In the genomic region with DNA sequence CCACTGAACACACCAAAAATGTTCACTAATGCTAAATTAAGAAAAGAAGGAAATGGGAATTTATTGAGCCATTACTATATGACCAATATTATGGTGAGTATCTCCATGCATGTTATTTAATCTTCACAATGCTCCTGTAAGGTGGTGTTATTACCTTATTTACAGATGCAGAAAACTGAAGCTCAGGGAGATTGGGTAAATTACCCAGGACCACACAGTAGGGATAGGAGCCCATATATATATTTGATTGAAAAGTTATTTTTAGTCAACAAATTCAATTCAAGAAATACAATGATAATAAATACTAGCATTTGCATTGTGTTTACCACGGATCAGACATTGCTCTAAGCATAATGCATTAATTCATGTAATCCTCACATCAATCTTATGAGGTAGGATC, we compare ENCODE assay signal across 16 cellular contexts.
DNase-seq lines count a peak whose midpoint lies in the region; ATAC-seq and TF ChIP-seq lines count a peak whose summit lies in the region.
"Had no signal": no experiment of that assay in that cellular context is flagged by ENCODE, and none has a peak within 500 bp of the region (broad histone marks: within the 10 kb centered on the region; RNA-seq: fewer than 3 reads in every experiment).

No MANE protein-coding gene starts in this region.

- H3K27ac ChIP-seq in SK-N-SH (ENCODE audit: low read depth in 2 of 2, low read length in 1 of 2) = peak overlapping the region in 1 of 2 experiments; percentile 96; a peak in 2 of 4 replicates
- peak overlapping the region; percentile 91 for H3K27ac ChIP-seq in PC-3 (ENCODE audit: low read length)
- peak overlapping the region; percentile 89 for H3K27ac ChIP-seq in mammary epithelial cell (ENCODE audit: insufficient read depth, low read depth, low read length)
- peak overlapping the region; percentile 42 for H3K27ac ChIP-seq in trophoblast cell (ENCODE audit: low read depth, low read length)
- H3K27ac ChIP-seq: 22Rv1, C4-2B had no signal

- no peak for ATAC-seq in SK-N-SH treated with all-trans-retinoic acid at 6 μM for 48 hours
- no peak for ATAC-seq in PC-3
- ATAC-seq: A549, HepG2 had no signal

- H3K9me3 Mint-ChIP-seq in activated T-helper 2 cell treated with anti-CD3 and anti-CD28 coated beads, Interferon-gamma antibody, Interleukin-2, Interleukin-4, amounts not matched to agents 10 μg/mL and 5 μg/mL and 100 μg/mL, durations not matched to agents 14 hours and 24 hours and 36 hours = no peaks in the 10 kb centered on the region
- H3K9me3 Mint-ChIP-seq: CD4-positive, alpha-beta T cell had no signal

- no peak overlapping the region for H3K4me3 Mint-ChIP-seq in activated T-helper 2 cell treated with anti-CD3 and anti-CD28 coated beads, Interferon-gamma antibody, Interleukin-2, Interleukin-4, amounts not matched to agents 10 μg/mL and 5 μg/mL and 100 μg/mL, durations not matched to agents 14 hours and 24 hours and 36 hours (ENCODE audit: low read depth)
- H3K4me3 Mint-ChIP-seq: CD4-positive, alpha-beta T cell had no signal

- dilution Hi-C loops in mammary epithelial cell (cut with HindIII; ENCODE audit: low sequenced_read_pairs) = loop anchor here (5.0 kb wide), 1 partner anchor 321 kb away; no protein-coding TSS in a partner anchor

- H3K18ac ChIP-seq in trophoblast cell (ENCODE audit: low read length) = no peak overlapping the region

- H4K91ac ChIP-seq in trophoblast cell (ENCODE audit: low read depth, low read length) = peak overlapping the region; percentile 0

- no peak overlapping the region for H2BK12ac ChIP-seq in trophoblast cell (ENCODE audit: low read length)

- H3K9me2 ChIP-seq in SK-N-SH (no peaks in the 10 kb centered on the region), PC-3 (replicated peaks; ENCODE audit: low read length) (no peaks in the 10 kb centered on the region)

- intact Hi-C loops in PC-3 (cut with micrococcal nuclease) (no loop called here), mammary epithelial cell (cut with micrococcal nuclease) (no loop called here)
- intact Hi-C loops in activated T-helper 2 cell treated with anti-CD3 and anti-CD28 coated beads, Interferon-gamma antibody, Interleukin-2, Interleukin-4, amounts not matched to agents 10 μg/mL and 5 μg/mL and 100 μg/mL, durations not matched to agents 14 hours and 24 hours and 36 hours (cut with micrococcal nuclease) = no loop called here

- POLR2A ChIA-PET in SK-N-SH (lab: Yijun Ruan, JAX) = no interaction called here
- POLR2A ChIA-PET in PC-3 (lab: Charles Lee; ENCODE audit: unreplicated experiment) = no interaction called here

- TF ChIP-seq EP300 in SK-N-SH (IDR thresholded peaks at IDR 0.05; ENCODE audit: borderline replicate concordance in 1 of 2, low read depth in 1 of 2, low read length in 1 of 2) = no peak

- no peaks in the 10 kb centered on the region for H3K27me3 ChIP-seq in SK-N-SH (ENCODE audit: insufficient read depth)
- H3K27me3 ChIP-seq in PC-3 (ENCODE audit: low read length) = no peaks in the 10 kb centered on the region
- H3K27me3 ChIP-seq in mammary epithelial cell (ENCODE audit: insufficient read depth, low read length) = no peaks in the 10 kb centered on the region
- H3K27me3 ChIP-seq in trophoblast cell (ENCODE audit: insufficient read depth, low read length) = no peaks in the 10 kb centered on the region

- H3K4me3 ChIP-seq in SK-N-SH (ENCODE audit: low read depth in 2 of 2, low read length in 1 of 2) (no peak overlapping the region), PC-3 (ENCODE audit: low read length) (no peak overlapping the region), mammary epithelial cell (replicated peaks in 1 of 3; ENCODE audit: insufficient read depth in 1 of 3, low read depth in 2 of 3, low read length in 3 of 3) (no peak overlapping the region), trophoblast cell (ENCODE audit: low read depth, low read length) (no peak overlapping the region)
- H3K4me3 ChIP-seq: A549, GM23248, HAP-1 had no signal

- no peak overlapping the region for H2BK5ac ChIP-seq in trophoblast cell (ENCODE audit: low read depth, low read length, poor library complexity)

- H2AFZ ChIP-seq in SK-N-SH (ENCODE audit: low read depth) (no peak overlapping the region), PC-3 (ENCODE audit: low read length) (no peak overlapping the region), mammary epithelial cell (ENCODE audit: low read depth, low read length) (no peak overlapping the region), trophoblast cell (ENCODE audit: insufficient read depth, low read length, poor library complexity) (no peak overlapping the region)

- DNase-seq in SK-N-SH (no peak), PC-3 (no peak), mammary epithelial cell (no peak), trophoblast cell (no peak), NOMO-1 treated with dmso at 0.1 percent for 144 hours (lab: John Stamatoyannopoulos, UW; ENCODE audit: unreplicated experiment) (no peak), SIG-M5 (lab: John Stamatoyannopoulos, UW) (no peak)
- DNase-seq in activated T-helper 2 cell treated with anti-CD3 and anti-CD28 coated beads, Interferon-gamma antibody, Interleukin-2, Interleukin-4, amounts not matched to agents 10 μg/mL and 5 μg/mL and 100 μg/mL, durations not matched to agents 14 hours and 24 hours and 36 hours (ENCODE audit: low spot score) = no peak
- DNase-seq: Caco-2; CD4-positive, alpha-beta T cell; GM23248 had no signal

- no peak overlapping the region for H3K27ac Mint-ChIP-seq in activated T-helper 2 cell treated with anti-CD3 and anti-CD28 coated beads, Interferon-gamma antibody, Interleukin-2, Interleukin-4, amounts not matched to agents 10 μg/mL and 5 μg/mL and 100 μg/mL, durations not matched to agents 14 hours and 24 hours and 36 hours
- H3K27ac Mint-ChIP-seq: CD4-positive, alpha-beta T cell had no signal

- H3K4me2 ChIP-seq in SK-N-SH (no peak overlapping the region), PC-3 (ENCODE audit: low read length) (no peak overlapping the region), mammary epithelial cell (ENCODE audit: insufficient read depth, low read depth, low read length) (no peak overlapping the region), trophoblast cell (ENCODE audit: low read length) (no peak overlapping the region)

- no peak overlapping the region for H3K9ac ChIP-seq in SK-N-SH
- H3K9ac ChIP-seq in PC-3 (ENCODE audit: low read length) = no peak overlapping the region
- no peak overlapping the region for H3K9ac ChIP-seq in mammary epithelial cell (ENCODE audit: insufficient read depth, low read length)
- H3K9ac ChIP-seq in trophoblast cell (ENCODE audit: low read length) = no peak overlapping the region

- H4K20me1 ChIP-seq in SK-N-SH (ENCODE audit: insufficient read depth) (no peaks in the 10 kb centered on the region), PC-3 (ENCODE audit: low read length) (no peaks in the 10 kb centered on the region), mammary epithelial cell (ENCODE audit: insufficient read depth, low read length) (no peaks in the 10 kb centered on the region)

- H3K79me2 ChIP-seq in SK-N-SH (ENCODE audit: insufficient read depth) (no peaks in the 10 kb centered on the region), PC-3 (ENCODE audit: low read length) (no peaks in the 10 kb centered on the region), mammary epithelial cell (ENCODE audit: insufficient read depth, low read length) (no peaks in the 10 kb centered on the region), trophoblast cell (ENCODE audit: control insufficient read depth, insufficient read depth, low read length, poor library complexity) (peaks cover 8% of the 10 kb centered on the region)

- H3K9me3 ChIP-seq in SK-N-SH = no peaks in the 10 kb centered on the region
- H3K9me3 ChIP-seq in PC-3 (ENCODE audit: low read length) = no peaks in the 10 kb centered on the region
- H3K9me3 ChIP-seq in mammary epithelial cell (replicated peaks; ENCODE audit: insufficient read depth, low read length) = no peaks in the 10 kb centered on the region
- H3K9me3 ChIP-seq in trophoblast cell (ENCODE audit: insufficient read depth, low read depth, low read length) = no peaks in the 10 kb centered on the region
- H3K9me3 ChIP-seq: A549, Caco-2, HAP-1 had no signal

- H2BK120ac ChIP-seq in trophoblast cell (ENCODE audit: insufficient read depth, low read length, poor library complexity) = no peak overlapping the region

- no peak overlapping the region for H3K4ac ChIP-seq in trophoblast cell (ENCODE audit: low read depth, low read length)

- in situ Hi-C loops in mammary epithelial cell (cut with MboI; ENCODE audit: low sequenced_read_pairs in 2 of 2) = loop anchor here in 1 of 2 donors (10.0 kb wide), 1 partner anchor 254 kb away; no protein-coding TSS in a partner anchor

- no TSS peak for BruUV-seq in PC-3 (replicated peaks; lab: Mats Ljungman, UMichigan)
- no TSS peak for BruUV-seq in mammary epithelial cell (replicated peaks; lab: Mats Ljungman, UMichigan)

- 97% methylated on average over 1 of the region's 1 CpG for WGBS in SK-N-SH (ENCODE audit: low lambda C conversion rate)
- 100% methylated on average over 1 of the region's 1 CpG for WGBS in mammary epithelial cell (ENCODE audit: low coverage, missing lambda C conversion rate)
- no CpG with 5 or more reads among the region's 1 CpG for WGBS in trophoblast cell (ENCODE audit: extremely low coverage, insufficient coverage, insufficient read length)

- H3K36me3 ChIP-seq in SK-N-SH (replicated peaks in 1 of 2; ENCODE audit: control insufficient read depth in 1 of 2, insufficient read depth in 2 of 2, low read length in 1 of 2) (no peaks in the 10 kb centered on the region), PC-3 (ENCODE audit: low read depth, low read length) (no peaks in the 10 kb centered on the region), mammary epithelial cell (ENCODE audit: insufficient read depth, low read length) (no peaks in the 10 kb centered on the region), trophoblast cell (ENCODE audit: control insufficient read depth in 1 of 2, insufficient read depth in 2 of 2, low read length in 2 of 2) (no peaks in the 10 kb centered on the region)
- H3K36me3 ChIP-seq: HAP-1 had no signal

- H3K4me1 ChIP-seq in SK-N-SH (ENCODE audit: control insufficient read depth in 1 of 2, insufficient read depth in 2 of 2, low read depth in 1 of 2, low read length in 1 of 2) (peaks cover 18 to 24% of the 10 kb centered on the region in 2 experiments), PC-3 (ENCODE audit: insufficient read depth, low read length) (peaks cover 61% of the 10 kb centered on the region), mammary epithelial cell (ENCODE audit: insufficient read depth, low read length) (peaks cover 46% of the 10 kb centered on the region), trophoblast cell (ENCODE audit: control insufficient read depth in 1 of 2, insufficient read depth in 2 of 2, low read length in 2 of 2) (peaks cover 16 to 26% of the 10 kb centered on the region in 2 experiments)

- H4K8ac ChIP-seq in trophoblast cell (ENCODE audit: low read depth, low read length) = no peak overlapping the region

- H3K14ac ChIP-seq in trophoblast cell (ENCODE audit: low read length) = no peak overlapping the region

- H3K4me1 Mint-ChIP-seq in activated T-helper 2 cell treated with anti-CD3 and anti-CD28 coated beads, Interferon-gamma antibody, Interleukin-2, Interleukin-4, amounts not matched to agents 10 μg/mL and 5 μg/mL and 100 μg/mL, durations not matched to agents 14 hours and 24 hours and 36 hours (ENCODE audit: low read depth) = peaks cover 36% of the 10 kb centered on the region

- no peak overlapping the region for H4K12ac ChIP-seq in trophoblast cell (ENCODE audit: low read depth, low read length)

- no peaks in the 10 kb centered on the region for H3K36me3 Mint-ChIP-seq in activated T-helper 2 cell treated with anti-CD3 and anti-CD28 coated beads, Interferon-gamma antibody, Interleukin-2, Interleukin-4, amounts not matched to agents 10 μg/mL and 5 μg/mL and 100 μg/mL, durations not matched to agents 14 hours and 24 hours and 36 hours (ENCODE audit: low read depth)

- no peak overlapping the region for H3K23ac ChIP-seq in trophoblast cell (ENCODE audit: low read length)

- peaks cover 25% of the 10 kb centered on the region for H3K79me1 ChIP-seq in trophoblast cell (ENCODE audit: low read length)

- CTCF ChIA-PET in SK-N-SH (lab: Yijun Ruan, JAX) = interaction anchor here (0.6 to 4.3 kb wide), 7 partner anchors 160 to 671 kb away, joined by 3 to 64 read pairs (median 4); no protein-coding TSS in a partner anchor
- CTCF ChIA-PET in PC-3 (lab: Charles Lee) = no interaction called here
- CTCF ChIA-PET in mammary epithelial cell (lab: Charles Lee; ENCODE audit: low non-redundant PET) = no interaction called here

- H3F3A ChIP-seq in SK-N-SH (replicated peaks; ENCODE audit: insufficient read depth) (peaks cover 12% of the 10 kb centered on the region), PC-3 (ENCODE audit: low read length, unreplicated experiment) (peaks cover 5% of the 10 kb centered on the region)

- TF ChIP-seq CTCF in SK-N-SH (IDR thresholded peaks at IDR 0.05) (no peak), PC-3 (conservative IDR thresholded peaks at IDR 0.05; ENCODE audit: low read depth, low read length) (no peak), mammary epithelial cell (conservative IDR thresholded peaks at IDR 0.05 in 1 of 2, IDR thresholded peaks at IDR 0.05 in 1 of 2; ENCODE audit: extremely low read depth in 1 of 2, insufficient read depth in 1 of 2, low read depth in 1 of 2, low read length in 2 of 2) (no peak)

- H3K27me3 Mint-ChIP-seq in activated T-helper 2 cell treated with anti-CD3 and anti-CD28 coated beads, Interferon-gamma antibody, Interleukin-2, Interleukin-4, amounts not matched to agents 10 μg/mL and 5 μg/mL and 100 μg/mL, durations not matched to agents 14 hours and 24 hours and 36 hours (ENCODE audit: low read depth) = no peaks in the 10 kb centered on the region
- H3K27me3 Mint-ChIP-seq: CD4-positive, alpha-beta T cell had no signal

- TF ChIP-seq RAD21 in SK-N-SH (IDR thresholded peaks at IDR 0.05; ENCODE audit: low read length) = no peak

- no peak overlapping the region for H2AK5ac ChIP-seq in trophoblast cell (ENCODE audit: low read length)
